ENCODE assay signal across 5 cellular contexts in genomic region chr2:211451642-211452041, GRCh38.
"Had no signal": no experiment of that assay in that cellular context is flagged by ENCODE, and none has a peak within 500 bp of the region (broad histone marks: within the 10 kb centered on the region; RNA-seq: fewer than 3 reads in every experiment).

No MANE protein-coding gene starts in this region.

- DNase-seq: IMR-90, KBM-7 had no signal

- H3K27ac ChIP-seq: HL-60 had no signal

- H3K4me3 ChIP-seq: K562 had no signal

- ATAC-seq: HepG2, K562 had no signal
